Comparison of ENCODE assay signal across 1 cellular context in genomic region chr1:100710881-100711660, GRCh38.
TF ChIP-seq lines count a peak whose summit lies in the region.

No MANE protein-coding gene starts in this region.

TF ChIP-seq in endothelial cell of umbilical vein, 7 proteins besides CTCF, POLR2A, EP300 and RAD21:
- TF ChIP-seq FOS (IDR thresholded peaks at IDR 0.05; ENCODE audit: borderline replicate concordance, insufficient read depth, low read length): peak; percentile 14
- no peak for TF ChIP-seq JUN (IDR thresholded peaks at IDR 0.05; ENCODE audit: borderline replicate concordance, insufficient read depth, insufficient read length, low read depth)
TF ChIP-seq in endothelial cell of umbilical vein: peak in this region for 1.
